ENCODE assay signal across 9 cellular contexts in the genomic region with DNA sequence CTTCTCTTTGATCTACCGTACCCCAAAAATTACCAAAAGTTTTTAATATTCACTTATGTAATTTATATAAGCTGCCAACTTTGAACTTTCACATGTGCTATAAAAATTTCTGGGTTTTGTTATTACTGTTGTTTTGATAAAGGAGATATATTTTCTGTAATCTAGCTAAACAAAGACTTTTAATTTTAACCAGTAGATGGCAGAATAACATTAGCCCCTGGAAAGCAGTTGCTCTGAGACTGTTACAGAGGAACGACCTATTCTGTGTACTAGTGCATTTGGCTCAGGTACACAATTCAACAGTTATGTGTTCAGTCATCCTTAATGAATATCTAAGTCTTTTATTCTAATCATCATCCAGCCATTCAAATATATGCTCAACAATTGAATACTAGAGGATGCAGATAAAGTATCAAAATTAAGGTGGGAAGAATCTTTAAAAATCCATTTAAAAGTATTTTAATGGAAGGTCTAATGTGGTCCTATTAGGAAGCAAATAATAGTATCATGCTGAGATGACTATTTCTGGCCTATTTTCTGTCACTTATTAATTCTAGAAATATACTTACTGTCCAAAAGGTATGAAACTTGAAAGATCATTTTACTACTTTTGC. TPM values are rescaled to one million over a fixed set of nuclear protein-coding genes. Genes with fewer than 3 reads are reported as not detected.
DNase-seq lines count a peak whose midpoint lies in the region; ATAC-seq, FAIRE-seq and TF ChIP-seq lines count a peak whose summit lies in the region.
"Had no signal": no experiment of that assay in that cellular context is flagged by ENCODE, and none has a peak within 500 bp of the region (broad histone marks: within the 10 kb centered on the region; RNA-seq: fewer than 3 reads in every experiment).

No MANE protein-coding gene starts in this region.

- no peak for TF ChIP-seq POLR2A in transverse colon (IDR thresholded peaks at IDR 0.05)

- no peak overlapping the region for H3K9ac ChIP-seq in keratinocyte (ENCODE audit: control insufficient read depth, extremely low read depth, insufficient read depth, low read length)

- no peak for TF ChIP-seq EP300 in transverse colon (IDR thresholded peaks at IDR 0.05; ENCODE audit: low read depth)

- no peaks in the 10 kb centered on the region for H4K20me1 ChIP-seq in keratinocyte (ENCODE audit: control insufficient read depth, extremely low read depth, insufficient read depth, low read length)

- H3K4me3 ChIP-seq in keratinocyte (ENCODE audit: control insufficient read depth in 2 of 3, extremely low read depth in 1 of 3, insufficient read depth in 2 of 3, low read depth in 1 of 3, low read length in 3 of 3): no peak overlapping the region
- H3K4me3 ChIP-seq in transverse colon: no peak overlapping the region

- dilution Hi-C loops in keratinocyte (cut with MboI; ENCODE audit: extremely low pct_ligation_motif_present, low sequenced_read_pairs): no loop called here

- DNase-seq in AG20443 (ENCODE audit: low spot score) (peak; percentile 46), NCI-H2081 (lab: John Stamatoyannopoulos, UW) (peak; percentile 47 to 63), astrocyte of the hippocampus (ENCODE audit: low read depth, low spot score) (peak; percentile 59), keratinocyte (ENCODE audit: low read depth, low spot score) (peak; percentile 25), transverse colon (no peak)
- no peak for DNase-seq in activated CD4-positive, alpha-beta T cell treated with anti-CD3 and anti-CD28 coated beads, Interleukin-2, amount 50 U/mL, for 1 hour

- peak; percentile 91 for FAIRE-seq in keratinocyte (lab: Jason Lieb, UNC)

- TF ChIP-seq CTCF in keratinocyte (optimal IDR thresholded peaks at IDR 0.05 in 1 of 3, IDR thresholded peaks at IDR 0.05 in 1 of 3, conservative IDR thresholded peaks at IDR 0.05 in 1 of 3; ENCODE audit: extremely low read depth in 1 of 3, insufficient read depth in 2 of 3, low read length in 3 of 3) (peak; percentile 25 to 50 (median 44)), transverse colon (IDR thresholded peaks at IDR 0.05) (peak; percentile 54 to 65 (median 62))

- peaks cover 5% of the 10 kb centered on the region in 2 experiments for H3K36me3 ChIP-seq in keratinocyte (ENCODE audit: control insufficient read depth in 2 of 2, extremely low read depth in 1 of 2, insufficient read depth in 2 of 2, low read length in 2 of 2)
- peaks cover 0 to 7% (median 0%) of the 10 kb centered on the region in 4 donors for H3K36me3 ChIP-seq in transverse colon

- no peaks in the 10 kb centered on the region for H3K9me1 ChIP-seq in keratinocyte (ENCODE audit: control insufficient read depth, extremely low read depth, insufficient read depth, low read length)

- H3K9me3 ChIP-seq in keratinocyte (ENCODE audit: control insufficient read depth, low read depth, low read length): no peaks in the 10 kb centered on the region
- no peaks in the 10 kb centered on the region for H3K9me3 ChIP-seq in transverse colon

- H3K27ac ChIP-seq in keratinocyte (ENCODE audit: control insufficient read depth, insufficient read depth, low read length) (no peak overlapping the region), transverse colon (no peak overlapping the region)

- in situ Hi-C loops in transverse colon (cut with MboI; ENCODE audit: low pct_ligation_motif_present in 1 of 4, low pct_unique_long_range_greater_than_20kb in 1 of 4, low sequenced_read_pairs in 3 of 4): loop anchor here in 2 of 4 donors (10.0 kb wide), 3 partner anchors 68 to 468 kb away; partner anchors contain the start of gene IFNA1 (in 1 of the 2)

- peaks cover 37% of the 10 kb centered on the region for H3K79me2 ChIP-seq in keratinocyte (ENCODE audit: control insufficient read depth, insufficient read depth, low read length)

- ATAC-seq in GM18498 (IDR thresholded peaks at IDR 0.05; ENCODE audit: unreplicated experiment) (peak; percentile 89), HG02840 (IDR thresholded peaks at IDR 0.05; ENCODE audit: low FRiP score, unreplicated experiment) (peak; percentile 72)

- H3K4me2 ChIP-seq in keratinocyte (ENCODE audit: control insufficient read depth, extremely low read depth, insufficient read depth, low read depth, low read length): no peak overlapping the region

- no peak overlapping the region for H2AFZ ChIP-seq in keratinocyte (ENCODE audit: control insufficient read depth, low read length)

- 31 to 36% methylated on average over 2 of the region's 2 CpGs for WGBS in transverse colon (ENCODE audit: low coverage in 1 of 2), 2 donors

- H3K27me3 ChIP-seq in keratinocyte (ENCODE audit: control insufficient read depth, extremely low read depth, insufficient read depth, low read length) (no peaks in the 10 kb centered on the region), transverse colon (no peaks in the 10 kb centered on the region)

- peaks cover 6% of the 10 kb centered on the region for H3K4me1 ChIP-seq in keratinocyte (ENCODE audit: control insufficient read depth, extremely low read depth, insufficient read depth, low read length)
- peaks cover 0 to 47% (median 13%) of the 10 kb centered on the region in 4 donors for H3K4me1 ChIP-seq in transverse colon

- intact Hi-C loops in transverse colon (cut with DNase I; ENCODE audit: low total_unique reads): loop anchor here (5.0 kb wide), 1 partner anchor 71 kb away; no protein-coding TSS in a partner anchor

RNA-seq across cellular contexts. Expression of gene KLHL9, which starts 8.6 kb away (rescaled TPM):
- 13.5 to 18.7 TPM (median 16.8 TPM) in 3 replicates for polyA plus RNA-seq in keratinocyte
- polyA plus RNA-seq in keratinocyte (2011; ENCODE audit: low read depth): 3.7 TPM
- polyA plus RNA-seq in keratinocyte (2011; cell fraction: cytosol; rRNA removed): 6.7 and 13.9 TPM in 2 replicates
- 17.1 and 20.9 TPM in 2 replicates for polyA plus RNA-seq in keratinocyte (2011; cell fraction: nucleus; rRNA removed)
- 8.3 and 13.6 TPM in 2 replicates for polyA plus RNA-seq in keratinocyte (2012; ENCODE audit: low replicate concordance)
- 6.3 to 28.8 TPM (median 22.0 TPM) in 3 replicates for polyA minus RNA-seq in keratinocyte
- polyA minus RNA-seq in keratinocyte (2011; cell fraction: cytosol; rRNA and poly(A)+ RNA removed): 14.0 TPM
- polyA minus RNA-seq in keratinocyte (2011; cell fraction: nucleus; rRNA and poly(A)+ RNA removed): 21.1 and 39.9 TPM in 2 replicates
- 10 to 100 TPM in 3 of 4 donors, 1 to 10 TPM in 1; 4.6 to 27.2 (median 19.5) TPM for total RNA-seq in transverse colon

RNA-seq across cellular contexts. Expression of gene IFNA5, which starts 21.5 kb away (rescaled TPM):
- polyA plus RNA-seq in keratinocyte: not detected in 3 replicates
- polyA plus RNA-seq in keratinocyte (2011; ENCODE audit: low read depth): not detected
- polyA plus RNA-seq in keratinocyte (2011; cell fraction: cytosol; rRNA removed): not detected in 2 replicates
- not detected in 2 replicates for polyA plus RNA-seq in keratinocyte (2011; cell fraction: nucleus; rRNA removed)
- not detected in 2 replicates for polyA plus RNA-seq in keratinocyte (2012; ENCODE audit: low replicate concordance)
- not detected in 3 replicates for polyA minus RNA-seq in keratinocyte
- polyA minus RNA-seq in keratinocyte (2011; cell fraction: cytosol; rRNA and poly(A)+ RNA removed): not detected
- polyA minus RNA-seq in keratinocyte (2011; cell fraction: nucleus; rRNA and poly(A)+ RNA removed): not detected in 2 replicates
- total RNA-seq in transverse colon: not detected
- polyA plus RNA-seq: IgD-negative memory B cell had no signal

RNA-seq across cellular contexts. Expression of gene IFNA6, which starts 24.1 kb away (rescaled TPM):
- polyA plus RNA-seq in keratinocyte: not detected in 3 replicates
- not detected for polyA plus RNA-seq in keratinocyte (2011; ENCODE audit: low read depth)
- polyA plus RNA-seq in keratinocyte (2011; cell fraction: cytosol; rRNA removed): not detected in 2 replicates
- polyA plus RNA-seq in keratinocyte (2011; cell fraction: nucleus; rRNA removed): not detected in 2 replicates
- polyA plus RNA-seq in keratinocyte (2012; ENCODE audit: low replicate concordance): not detected in 2 replicates
- polyA minus RNA-seq in keratinocyte: not detected in 3 replicates
- polyA minus RNA-seq in keratinocyte (2011; cell fraction: cytosol; rRNA and poly(A)+ RNA removed): not detected
- polyA minus RNA-seq in keratinocyte (2011; cell fraction: nucleus; rRNA and poly(A)+ RNA removed): not detected in 2 replicates
- total RNA-seq in transverse colon: not detected
- polyA plus RNA-seq: IgD-negative memory B cell had no signal

RNA-seq across cellular contexts. Expression of gene IFNA13, which starts 41.2 kb away (rescaled TPM):
- not detected in 3 replicates for polyA plus RNA-seq in keratinocyte
- polyA plus RNA-seq in keratinocyte (2011; ENCODE audit: low read depth): not detected
- not detected in 2 replicates for polyA plus RNA-seq in keratinocyte (2011; cell fraction: cytosol; rRNA removed)
- not detected in 2 replicates for polyA plus RNA-seq in keratinocyte (2011; cell fraction: nucleus; rRNA removed)
- not detected in 2 replicates for polyA plus RNA-seq in keratinocyte (2012; ENCODE audit: low replicate concordance)
- not detected in 3 replicates for polyA minus RNA-seq in keratinocyte
- not detected for polyA minus RNA-seq in keratinocyte (2011; cell fraction: cytosol; rRNA and poly(A)+ RNA removed)
- polyA minus RNA-seq in keratinocyte (2011; cell fraction: nucleus; rRNA and poly(A)+ RNA removed): not detected in 2 replicates
- total RNA-seq in transverse colon: not detected
- polyA plus RNA-seq: IgD-negative memory B cell had no signal

RNA-seq across cellular contexts. Expression of gene IFNA2, which starts 58.6 kb away (rescaled TPM):
- polyA plus RNA-seq in keratinocyte: not detected in 3 replicates
- not detected for polyA plus RNA-seq in keratinocyte (2011; ENCODE audit: low read depth)
- not detected in 2 replicates for polyA plus RNA-seq in keratinocyte (2011; cell fraction: cytosol; rRNA removed)
- not detected in 2 replicates for polyA plus RNA-seq in keratinocyte (2011; cell fraction: nucleus; rRNA removed)
- polyA plus RNA-seq in keratinocyte (2012; ENCODE audit: low replicate concordance): not detected in 2 replicates
- not detected in 3 replicates for polyA minus RNA-seq in keratinocyte
- not detected for polyA minus RNA-seq in keratinocyte (2011; cell fraction: cytosol; rRNA and poly(A)+ RNA removed)
- not detected in 2 replicates for polyA minus RNA-seq in keratinocyte (2011; cell fraction: nucleus; rRNA and poly(A)+ RNA removed)
- not detected for total RNA-seq in transverse colon
- polyA plus RNA-seq: IgD-negative memory B cell had no signal

Comparison
In these comparisons a context has a peak if more than half of its experiments do, and no peak if none do; other contexts are left out.
1. DNase-seq: peak in AG20443 (single experiment), NCI-H2081 (2 of 2), astrocyte of the hippocampus (single experiment) and keratinocyte (single experiment); none in transverse colon (single experiment) and activated CD4-positive, alpha-beta T cell treated with anti-CD3 and anti-CD28 coated beads, Interleukin-2, amount 50 U/mL, for 1 hour (single experiment).